16 cellular contexts compared by ENCODE assay signal in the genomic region with DNA sequence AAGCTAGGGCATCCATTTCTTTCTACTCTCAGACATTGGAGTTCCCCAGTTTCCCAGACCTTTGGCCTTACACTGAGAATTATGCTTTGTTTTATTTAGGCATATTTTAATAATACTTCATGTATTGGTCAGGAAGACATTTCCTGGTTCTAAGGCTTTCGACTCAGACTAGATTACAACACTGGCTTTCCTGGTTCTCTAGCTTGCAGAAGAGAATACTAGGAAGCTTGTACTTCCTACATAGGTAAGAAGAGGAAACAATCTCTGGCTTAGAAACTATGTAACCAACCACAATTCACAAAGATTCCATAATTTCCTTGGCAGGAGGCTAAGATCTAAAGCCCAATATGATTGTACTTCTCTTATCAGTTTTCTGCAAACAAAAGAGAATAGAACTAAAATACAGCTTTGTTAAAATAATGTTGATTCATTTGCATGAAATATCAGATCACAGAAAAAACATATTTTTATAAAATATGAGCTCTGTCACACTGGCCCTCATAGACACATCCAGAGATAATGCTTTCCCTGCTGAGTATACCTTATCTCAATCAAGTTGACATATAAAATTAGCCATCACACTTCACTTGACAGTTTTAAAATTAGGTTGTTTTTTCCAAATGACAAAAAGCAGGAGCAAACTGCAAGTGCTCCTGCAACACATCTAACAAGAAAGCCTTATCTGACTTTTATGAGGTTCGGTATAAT. TPM values are rescaled to one million over a fixed set of nuclear protein-coding genes. Genes with fewer than 3 reads are reported as not detected.
DNase-seq lines count a peak whose midpoint lies in the region; ATAC-seq and TF ChIP-seq lines count a peak whose summit lies in the region.
"Had no signal": no experiment of that assay in that cellular context is flagged by ENCODE, and none has a peak within 500 bp of the region (broad histone marks: within the 10 kb centered on the region; RNA-seq: fewer than 3 reads in every experiment).

No MANE protein-coding gene starts in this region.

- peak overlapping the region; percentile 66 for H3K27ac ChIP-seq in left ventricle myocardium inferior (replicated peaks)
- H3K27ac ChIP-seq: vagina had no signal

- peaks cover 18 to 25% of the 10 kb centered on the region in 2 donors for H3K36me3 Mint-ChIP-seq in activated T-cell treated with anti-CD3 and anti-CD28 coated beads, Interleukin-2, amount 50 U/mL, for 72 hours (ENCODE audit: insufficient read depth in 2 of 2)
- H3K36me3 Mint-ChIP-seq in activated T-cell treated with anti-CD3 and anti-CD28 coated beads, Interleukin-2, amount 50 U/mL, for 4 hours (ENCODE audit: insufficient read depth): peaks cover 27% of the 10 kb centered on the region
- H3K36me3 Mint-ChIP-seq in activated naive CD8-positive, alpha-beta T cell: peaks cover 31% of the 10 kb centered on the region
- H3K36me3 Mint-ChIP-seq in Caco-2 (ENCODE audit: insufficient read depth, unreplicated experiment): peaks cover 7% of the 10 kb centered on the region

- no peak for DNase-seq in activated T-cell treated with anti-CD3 and anti-CD28 coated beads, Interleukin-2, amount 50 U/mL, for 72 hours
- no peak for DNase-seq in activated T-cell treated with anti-CD3 and anti-CD28 coated beads, Interleukin-2, amount 50 U/mL, for 4 hours
- DNase-seq in left ventricle myocardium inferior (no peak), Caco-2 (no peak), DMS 273 treated with DMSO at 0.1 percent for 48 hours (lab: John Stamatoyannopoulos, UW) (no peak)
- no peak for DNase-seq in stimulated activated CD4-positive, alpha-beta T cell treated with anti-CD3 and anti-CD28 coated beads, Interleukin-4, amount 100 ng/mL, for 1 hour
- DNase-seq: ACHN; NCI-H1930; stimulated activated CD4-positive, alpha-beta T cell treated with anti-CD3 and anti-CD28 coated beads, Interleukin-15, amount 100 ng/mL, for 24 hours; stimulated activated CD8-positive, alpha-beta memory T cell treated with anti-CD3 and anti-CD28 coated beads, Interleukin-4, amount 100 ng/mL, for 48 hours had no signal

- CTCF ChIA-PET in Caco-2 (lab: Charles Lee): no interaction called here

- H3K4me1 Mint-ChIP-seq in activated T-cell treated with anti-CD3 and anti-CD28 coated beads, Interleukin-2, amount 50 U/mL, for 72 hours (ENCODE audit: low read depth): peaks cover 69% of the 10 kb centered on the region
- H3K4me1 Mint-ChIP-seq in activated T-cell treated with anti-CD3 and anti-CD28 coated beads, Interleukin-2, amount 50 U/mL, for 4 hours (ENCODE audit: low read depth): peaks cover 63% of the 10 kb centered on the region
- peaks cover 65% of the 10 kb centered on the region for H3K4me1 Mint-ChIP-seq in activated naive CD8-positive, alpha-beta T cell (ENCODE audit: low read depth)
- H3K4me1 Mint-ChIP-seq in Caco-2 (ENCODE audit: low read depth, unreplicated experiment): no peaks in the 10 kb centered on the region
- H3K4me1 Mint-ChIP-seq: neural crest cell had no signal

- no peak for ATAC-seq in activated T-cell treated with anti-CD3 and anti-CD28 coated beads, Interleukin-2, amount 50 U/mL, for 72 hours (replicated peaks in 1 of 2)
- no peak for ATAC-seq in activated T-cell treated with anti-CD3 and anti-CD28 coated beads, Interleukin-2, amount 50 U/mL, for 4 hours

- no peaks in the 10 kb centered on the region for H3K27me3 ChIP-seq in left ventricle myocardium inferior (ENCODE audit: low read depth)
- H3K27me3 ChIP-seq in skeletal muscle satellite cell (ENCODE audit: control insufficient read depth, insufficient read depth, low read length): no peaks in the 10 kb centered on the region
- H3K27me3 ChIP-seq in Caco-2 (replicated peaks; ENCODE audit: control insufficient read depth, insufficient read depth, low read length): no peaks in the 10 kb centered on the region; the same call in 1 of the 2 replicates
- H3K27me3 ChIP-seq: vagina had no signal

- no peak overlapping the region for H3K4me3 ChIP-seq in left ventricle myocardium inferior
- no peak overlapping the region for H3K4me3 ChIP-seq in skeletal muscle satellite cell (ENCODE audit: low read length)
- no peak overlapping the region for H3K4me3 ChIP-seq in Caco-2 (ENCODE audit: low read depth, low read length)
- H3K4me3 ChIP-seq: vagina had no signal

- H3K9me3 ChIP-seq in left ventricle myocardium inferior (replicated peaks) (peaks cover 41% of the 10 kb centered on the region), skeletal muscle satellite cell (replicated peaks; ENCODE audit: low read length) (no peaks in the 10 kb centered on the region), Caco-2 (peaks cover 11% of the 10 kb centered on the region; the same call in 1 of the 2 replicates)
- H3K9me3 ChIP-seq: vagina had no signal

- TF ChIP-seq CTCF in left ventricle myocardium inferior (IDR thresholded peaks at IDR 0.05; ENCODE audit: borderline replicate concordance) (no peak), Caco-2 (IDR thresholded peaks at IDR 0.05; ENCODE audit: insufficient read depth in 1 of 2, low read depth in 1 of 2, low read length in 1 of 2, severe bottlenecking in 1 of 2, unreplicated experiment in 1 of 2) (no peak)

- H3K36me3 ChIP-seq in left ventricle myocardium inferior: peaks cover 6% of the 10 kb centered on the region
- no peaks in the 10 kb centered on the region for H3K36me3 ChIP-seq in skeletal muscle satellite cell (ENCODE audit: insufficient read depth, low read length)
- H3K36me3 ChIP-seq in Caco-2 (ENCODE audit: control insufficient read depth, insufficient read depth, low read length): no peaks in the 10 kb centered on the region

- peak overlapping the region; percentile 25 for H3K4me2 ChIP-seq in skeletal muscle satellite cell (ENCODE audit: low read length)

- peaks cover 26% of the 10 kb centered on the region for H3K4me1 ChIP-seq in left ventricle myocardium inferior
- peaks cover 5% of the 10 kb centered on the region for H3K4me1 ChIP-seq in skeletal muscle satellite cell (ENCODE audit: control insufficient read depth, insufficient read depth, low read length)
- no peaks in the 10 kb centered on the region for H3K4me1 ChIP-seq in Caco-2

- no peaks in the 10 kb centered on the region for H3K27me3 Mint-ChIP-seq in activated T-cell treated with anti-CD3 and anti-CD28 coated beads, Interleukin-2, amount 50 U/mL, for 72 hours (ENCODE audit: low read depth)
- H3K27me3 Mint-ChIP-seq in activated T-cell treated with anti-CD3 and anti-CD28 coated beads, Interleukin-2, amount 50 U/mL, for 4 hours (ENCODE audit: low read depth): no peaks in the 10 kb centered on the region
- H3K27me3 Mint-ChIP-seq in activated naive CD8-positive, alpha-beta T cell: no peaks in the 10 kb centered on the region
- H3K27me3 Mint-ChIP-seq in Caco-2 (ENCODE audit: insufficient read depth, unreplicated experiment): peaks cover 7% of the 10 kb centered on the region

- peaks cover 7 to 13% of the 10 kb centered on the region in 2 donors for H3K9me3 Mint-ChIP-seq in activated T-cell treated with anti-CD3 and anti-CD28 coated beads, Interleukin-2, amount 50 U/mL, for 72 hours
- H3K9me3 Mint-ChIP-seq in activated T-cell treated with anti-CD3 and anti-CD28 coated beads, Interleukin-2, amount 50 U/mL, for 4 hours: peaks cover 46% of the 10 kb centered on the region
- H3K9me3 Mint-ChIP-seq in activated naive CD8-positive, alpha-beta T cell (ENCODE audit: low read depth): peaks cover 26% of the 10 kb centered on the region
- H3K9me3 Mint-ChIP-seq in Caco-2 (ENCODE audit: unreplicated experiment): peaks cover 30% of the 10 kb centered on the region

- POLR2A ChIA-PET in Caco-2 (lab: Charles Lee): no interaction called here

- no TSS peak for BruUV-seq in Caco-2 (replicated peaks; lab: Mats Ljungman, UMichigan)

- intact Hi-C loops in left ventricle myocardium inferior (cut with micrococcal nuclease): no loop called here
- intact Hi-C loops in Caco-2 (cut with micrococcal nuclease; ENCODE audit: unreplicated experiment): no loop called here

- H3K4me3 Mint-ChIP-seq in activated T-cell treated with anti-CD3 and anti-CD28 coated beads, Interleukin-2, amount 50 U/mL, for 72 hours: peak overlapping the region in 1 of 2 donors; percentile 90
- no peak overlapping the region for H3K4me3 Mint-ChIP-seq in activated T-cell treated with anti-CD3 and anti-CD28 coated beads, Interleukin-2, amount 50 U/mL, for 4 hours
- no peak overlapping the region for H3K4me3 Mint-ChIP-seq in activated naive CD8-positive, alpha-beta T cell
- no peak overlapping the region for H3K4me3 Mint-ChIP-seq in Caco-2 (ENCODE audit: unreplicated experiment)
- H3K4me3 Mint-ChIP-seq: neural crest cell had no signal

- H3K27ac Mint-ChIP-seq in activated T-cell treated with anti-CD3 and anti-CD28 coated beads, Interleukin-2, amount 50 U/mL, for 72 hours: peak overlapping the region; percentile 34
- H3K27ac Mint-ChIP-seq in activated naive CD8-positive, alpha-beta T cell: peak overlapping the region; percentile 88
- H3K27ac Mint-ChIP-seq in Caco-2 (ENCODE audit: unreplicated experiment): no peak overlapping the region

- no peak overlapping the region for H3K9ac ChIP-seq in skeletal muscle satellite cell (ENCODE audit: low read depth, low read length)

RNA-seq across cellular contexts. Expression of gene CLEC2D, which starts 30.5 kb away (rescaled TPM):
- total RNA-seq in activated T-cell treated with anti-CD3 and anti-CD28 coated beads, Interleukin-2, amount 50 U/mL, for 72 hours: 100 to 1,000 TPM; 269 to 293 TPM
- 100 to 1,000 TPM; 278 to 321 (median 282) TPM for total RNA-seq in activated T-cell treated with anti-CD3 and anti-CD28 coated beads, Interleukin-2, amount 50 U/mL, for 4 hours
- total RNA-seq in left ventricle myocardium inferior: 3.3 TPM
- total RNA-seq in skeletal muscle satellite cell (2012; rRNA removed): 1.3 TPM in 2 replicates
- total RNA-seq in Caco-2 (2022): 6.6 and 8.5 TPM in 2 replicates

RNA-seq across cellular contexts. Expression of gene CLECL1, which starts 32.8 kb away (rescaled TPM):
- total RNA-seq in activated T-cell treated with anti-CD3 and anti-CD28 coated beads, Interleukin-2, amount 50 U/mL, for 72 hours: 10 to 100 TPM; 11.5 to 13.8 TPM
- 10 to 100 TPM in 2 of 3 donors, 1 to 10 TPM in 1; 9.8 to 14.8 (median 12.1) TPM for total RNA-seq in activated T-cell treated with anti-CD3 and anti-CD28 coated beads, Interleukin-2, amount 50 U/mL, for 4 hours
- total RNA-seq in left ventricle myocardium inferior: not detected
- total RNA-seq in skeletal muscle satellite cell (2012; rRNA removed): not detected in 2 replicates
- total RNA-seq in Caco-2 (2022): not detected in 2 replicates
- total RNA-seq: astrocyte, Daoy, neural crest cell, vagina had no signal

Comparison
In these comparisons a context has a peak if more than half of its experiments do, and no peak if none do; other contexts are left out.
1. RNA of gene CLEC2D, which starts 30.5 kb away (total RNA-seq): 269 to 293 TPM in activated T-cell treated with anti-CD3 and anti-CD28 coated beads, Interleukin-2, amount 50 U/mL, for 72 hours and 278 to 321 TPM in activated T-cell treated with anti-CD3 and anti-CD28 coated beads, Interleukin-2, amount 50 U/mL, for 4 hours; 6.6 to 8.5 TPM in Caco-2 and 3.3 TPM in left ventricle myocardium inferior (single experiment); every median in the first group is over 10 times any median in the second.